Comparison of ENCODE assay signal across 10 cellular contexts in genomic region chr14:22268875-22269274, GRCh38.
DNase-seq lines count a peak whose midpoint lies in the region; ATAC-seq and TF ChIP-seq lines count a peak whose summit lies in the region.
"Had no signal": no experiment of that assay in that cellular context is flagged by ENCODE, and none has a peak within 500 bp of the region (broad histone marks: within the 10 kb centered on the region; RNA-seq: fewer than 3 reads in every experiment).

No MANE protein-coding gene starts in this region.

- H3K4me3 ChIP-seq in body of pancreas, result no peak overlapping the region

- no peaks in the 10 kb centered on the region for H3K27me3 ChIP-seq in body of pancreas

- H3K4me1 ChIP-seq in body of pancreas, result no peaks in the 10 kb centered on the region
- H3K4me1 ChIP-seq: parathyroid adenoma had no signal

- 19 to 39% methylated on average over 2 of the region's 2 CpGs for WGBS in body of pancreas, 2 donors

- no peaks in the 10 kb centered on the region for H3K9me3 Mint-ChIP-seq in activated naive CD8-positive, alpha-beta T cell treated with anti-CD3 and anti-CD28 coated beads for 36 hours

- H3K4me1 Mint-ChIP-seq in activated naive CD8-positive, alpha-beta T cell treated with anti-CD3 and anti-CD28 coated beads for 36 hours, result peaks cover 4% of the 10 kb centered on the region

- H3K27ac ChIP-seq in body of pancreas, result no peak overlapping the region
- H3K27ac ChIP-seq: parathyroid adenoma had no signal

- ATAC-seq in body of pancreas (no peak), GM19328 (IDR thresholded peaks at IDR 0.05; ENCODE audit: unreplicated experiment) (no peak)

- H3K27ac Mint-ChIP-seq in activated naive CD8-positive, alpha-beta T cell treated with anti-CD3 and anti-CD28 coated beads for 36 hours, result peak overlapping the region; percentile 57

- no peaks in the 10 kb centered on the region for H3K36me3 Mint-ChIP-seq in activated naive CD8-positive, alpha-beta T cell treated with anti-CD3 and anti-CD28 coated beads for 36 hours

- no peaks in the 10 kb centered on the region for H3K9me3 ChIP-seq in body of pancreas

- no peak for TF ChIP-seq POLR2A in body of pancreas (IDR thresholded peaks at IDR 0.05)

- H3K36me3 ChIP-seq in body of pancreas (replicated peaks in 1 of 2; ENCODE audit: insufficient read depth in 1 of 2, low read depth in 2 of 2), result no peaks in the 10 kb centered on the region

- no peaks in the 10 kb centered on the region for H3K27me3 Mint-ChIP-seq in activated naive CD8-positive, alpha-beta T cell treated with anti-CD3 and anti-CD28 coated beads for 36 hours

- peak; percentile 25 for DNase-seq in EH (ENCODE audit: low read depth)
- peak; percentile 2 for DNase-seq in HK-2 (ENCODE audit: unreplicated experiment)
- no peak for DNase-seq in activated naive CD8-positive, alpha-beta T cell treated with anti-CD3 and anti-CD28 coated beads for 36 hours
- peak; percentile 84 for DNase-seq in kidney glomerular epithelial cell (lab: John Stamatoyannopoulos, UW)
- DNase-seq in body of pancreas, result no peak
- no peak for DNase-seq in H4 (ENCODE audit: low spot score)
- no peak for DNase-seq in retina
- DNase-seq: NCI-H82 had no signal

- intact Hi-C loops in body of pancreas (cut with DNase I), result no loop called here

- TF ChIP-seq CTCF in body of pancreas (IDR thresholded peaks at IDR 0.05), result no peak

- H3K4me3 Mint-ChIP-seq in activated naive CD8-positive, alpha-beta T cell treated with anti-CD3 and anti-CD28 coated beads for 36 hours, result peak overlapping the region; percentile 64

Comparison
In these comparisons a context has a peak if more than half of its experiments do, and no peak if none do; other contexts are left out.
1. DNase-seq: peak in EH (single experiment), HK-2 (single experiment) and kidney glomerular epithelial cell (single experiment); none in activated naive CD8-positive, alpha-beta T cell treated with anti-CD3 and anti-CD28 coated beads for 36 hours (single experiment), body of pancreas (0 of 4), H4 (single experiment) and retina (single experiment).